8 cellular contexts compared by ENCODE assay signal in the genomic region with DNA sequence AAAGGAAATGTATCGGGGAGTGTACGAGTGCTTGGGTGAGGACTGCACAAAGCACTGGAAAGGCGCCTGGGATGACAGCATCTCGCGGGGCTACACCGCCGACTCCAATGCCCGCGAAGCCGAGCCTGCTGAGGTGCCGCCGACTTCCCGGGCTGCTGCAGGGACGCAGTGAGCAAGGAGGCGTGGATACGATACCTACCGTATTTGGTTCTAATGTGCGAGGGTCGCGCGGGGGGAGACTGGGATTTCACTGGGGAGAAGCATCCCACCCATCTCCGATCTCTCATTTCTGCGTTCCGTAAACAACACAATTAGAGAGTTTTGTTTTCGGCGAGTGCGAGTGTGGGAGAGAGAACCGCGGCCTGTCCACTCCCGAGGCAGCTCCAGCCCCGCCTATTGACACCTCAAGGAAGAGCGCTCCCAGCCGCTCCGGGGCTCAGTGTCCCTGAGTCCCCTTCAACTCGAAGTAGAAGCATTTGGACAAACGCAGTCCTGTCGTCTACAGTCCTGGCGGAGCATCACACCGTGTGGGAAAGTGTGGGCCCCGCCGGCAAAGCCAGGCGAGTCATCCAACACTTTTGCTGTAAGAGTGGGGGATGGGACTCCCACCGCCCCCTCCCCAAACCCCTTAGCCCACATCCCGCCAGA. TPM values are rescaled to one million over a fixed set of nuclear protein-coding genes. Genes with fewer than 3 reads are reported as not detected.
DNase-seq lines count a peak whose midpoint lies in the region; ATAC-seq and TF ChIP-seq lines count a peak whose summit lies in the region.

No MANE protein-coding gene starts in this region.

- ATAC-seq in HG03045 (IDR thresholded peaks at IDR 0.05; ENCODE audit: unreplicated experiment) (peak; percentile 15), right lobe of liver (peak; percentile 18 to 36 (median 22)), GM21447 (IDR thresholded peaks at IDR 0.05; ENCODE audit: unreplicated experiment) (no peak)

- intact Hi-C loops in right lobe of liver (cut with DNase I): no loop called here
- intact Hi-C loops in thyroid gland (cut with DNase I): loop anchor here (5.0 to 10.0 kb wide), 2 partner anchors 514 to 617 kb away; no protein-coding TSS in a partner anchor

- WGBS in right lobe of liver (ENCODE audit: insufficient coverage, low coverage, low lambda C conversion rate, missing lambda C conversion rate): 3% methylated on average over 13 of the region's 44 CpGs
- 3 to 5% methylated on average over 26 to 35 of the region's 44 CpGs for WGBS in thyroid gland, 2 donors

- H3K4me3 ChIP-seq in GM12865 (ENCODE audit: low read depth, low read length): peak overlapping the region; percentile 55
- peak overlapping the region; percentile 47 to 52 (median 51) for H3K4me3 ChIP-seq in right lobe of liver
- H3K4me3 ChIP-seq in thyroid gland (replicated peaks in 1 of 3): peak overlapping the region in 2 of 3 donors; percentile 38 to 50

- TF ChIP-seq POLR2A in right lobe of liver (IDR thresholded peaks at IDR 0.05): no peak
- TF ChIP-seq POLR2A in thyroid gland (IDR thresholded peaks at IDR 0.05): no peak

- H3K36me3 ChIP-seq in right lobe of liver (no peaks in the 10 kb centered on the region), thyroid gland (no peaks in the 10 kb centered on the region)

- H3K27me3 ChIP-seq in right lobe of liver (peaks cover 0 to 48% of the 10 kb centered on the region in 2 donors), thyroid gland (peaks cover 34% of the 10 kb centered on the region)

- H3K4me1 ChIP-seq in right lobe of liver (peaks cover 0 to 13% (median 5%) of the 10 kb centered on the region in 4 donors), thyroid gland (peaks cover 19 to 32% of the 10 kb centered on the region in 2 donors)

- DNase-seq in 8988T: peak; percentile 76
- DNase-seq in GM12865 (ENCODE audit: low read depth): peak; percentile 14
- DNase-seq in OCI-M1 (lab: John Stamatoyannopoulos, UW): peak; percentile 37
- peak in 1 of 3 donors; percentile 60 for DNase-seq in right lobe of liver
- DNase-seq in thyroid gland: peak in 1 of 2 donors; percentile 22

- H3K9me3 ChIP-seq in right lobe of liver (no peaks in the 10 kb centered on the region), thyroid gland (no peaks in the 10 kb centered on the region)

- TF ChIP-seq CTCF in GM12865 (IDR thresholded peaks at IDR 0.05; ENCODE audit: insufficient read depth, low read depth, low read length, missing control alignments) (no peak), right lobe of liver (IDR thresholded peaks at IDR 0.05) (no peak), thyroid gland (IDR thresholded peaks at IDR 0.05) (no peak)

- H3K27ac ChIP-seq in cingulate gyrus (ENCODE audit: low read depth, low read length) (peak overlapping the region; percentile 39), right lobe of liver (peak overlapping the region in 2 of 3 donors; percentile 47 to 64), thyroid gland (peak overlapping the region in 2 of 3 donors; percentile 60 to 70)

RNA-seq across cellular contexts. Expression of gene MECOM, which starts 1.8 kb away (rescaled TPM):
- total RNA-seq in right lobe of liver (1 to 10 TPM; 1.1 to 2.9 (median 1.8) TPM), thyroid gland (10 to 100 TPM in 1 of 4 donors, 1 to 10 TPM in 3; 3.2 to 16.0 (median 6.8) TPM)
